13 cellular contexts compared by ENCODE assay signal in genomic region chr7:34015656-34016055, GRCh38.
A peak's percentile ranks its signal among the peaks of the same experiment; 100 is the strongest.
DNase-seq lines count a peak whose midpoint lies in the region; TF ChIP-seq lines count a peak whose summit lies in the region.
"Had no signal": no experiment of that assay in that cellular context is flagged by ENCODE, and none has a peak within 500 bp of the region (broad histone marks: within the 10 kb centered on the region; RNA-seq: fewer than 3 reads in every experiment).

No MANE protein-coding gene starts in this region.

- H3K4me3 ChIP-seq in HEK293 (ENCODE audit: low read depth, low read length): no peak overlapping the region

- no peaks in the 10 kb centered on the region for H3K9me3 ChIP-seq in HEK293 (ENCODE audit: control insufficient read depth, insufficient read depth, low read depth, low read length)
- H3K9me3 ChIP-seq: Caco-2 had no signal

- DNase-seq in G401 (ENCODE audit: low spot score) (peak; percentile 98), cerebellum (ENCODE audit: low spot score) (peak; percentile 74), superior temporal gyrus (ENCODE audit: extremely low spot score) (peak; percentile 38), NCI-H187 (lab: John Stamatoyannopoulos, UW) (no peak), activated gamma-delta T cell (lab: John Stamatoyannopoulos, UW) (no peak)
- DNase-seq: Caco-2; CD4-positive, alpha-beta memory T cell; DMS153; DND-41; GDM1; H7; HCEC 1CT had no signal

- CTCF ChIA-PET in HEK293 (lab: Yijun Ruan, JAX): interaction anchor here (0.8 kb wide), 1 partner anchor 33 kb away, joined by 5 read pairs; no protein-coding TSS in a partner anchor

- no peaks in the 10 kb centered on the region for H3K36me3 ChIP-seq in HEK293 (ENCODE audit: control insufficient read depth in 2 of 2, insufficient read depth in 1 of 2, low read length in 2 of 2)

- no peak for TF ChIP-seq CTCF in HEK293 (tag by site-specific recombination; IDR thresholded peaks at IDR 0.05)

- no peaks in the 10 kb centered on the region for H3K4me1 ChIP-seq in HEK293 (ENCODE audit: control insufficient read depth, insufficient read depth, low read length)
- H3K4me1 ChIP-seq: Caco-2 had no signal

- no peak overlapping the region for H3K27ac ChIP-seq in HEK293 (ENCODE audit: extremely low read depth, low read depth, low read length)

- POLR2A ChIA-PET in HEK293 (lab: Yijun Ruan, JAX): no interaction called here

- in situ Hi-C loops in G401 (cut with HindIII; ENCODE audit: low sequenced_read_pairs): no loop called here

TF ChIP-seq in HEK293, 187 proteins besides CTCF, POLR2A, EP300 and RAD21:
- TF ChIP-seq, protein P1, sequence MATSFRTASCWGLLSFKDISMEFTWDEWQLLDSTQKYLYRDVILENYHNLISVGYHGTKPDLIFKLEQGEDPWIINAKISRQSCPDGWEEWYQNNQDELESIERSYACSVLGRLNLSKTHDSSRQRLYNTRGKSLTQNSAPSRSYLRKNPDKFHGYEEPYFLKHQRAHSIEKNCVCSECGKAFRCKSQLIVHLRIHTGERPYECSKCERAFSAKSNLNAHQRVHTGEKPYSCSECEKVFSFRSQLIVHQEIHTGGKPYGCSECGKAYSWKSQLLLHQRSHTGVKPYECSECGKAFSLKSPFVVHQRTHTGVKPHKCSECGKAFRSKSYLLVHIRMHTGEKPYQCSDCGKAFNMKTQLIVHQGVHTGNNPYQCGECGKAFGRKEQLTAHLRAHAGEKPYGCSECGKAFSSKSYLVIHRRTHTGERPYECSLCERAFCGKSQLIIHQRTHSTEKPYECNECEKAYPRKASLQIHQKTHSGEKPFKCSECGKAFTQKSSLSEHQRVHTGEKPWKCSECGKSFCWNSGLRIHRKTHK (tag by site-specific recombination; IDR thresholded peaks at IDR 0.05): no peak
- TF ChIP-seq, protein P2, sequence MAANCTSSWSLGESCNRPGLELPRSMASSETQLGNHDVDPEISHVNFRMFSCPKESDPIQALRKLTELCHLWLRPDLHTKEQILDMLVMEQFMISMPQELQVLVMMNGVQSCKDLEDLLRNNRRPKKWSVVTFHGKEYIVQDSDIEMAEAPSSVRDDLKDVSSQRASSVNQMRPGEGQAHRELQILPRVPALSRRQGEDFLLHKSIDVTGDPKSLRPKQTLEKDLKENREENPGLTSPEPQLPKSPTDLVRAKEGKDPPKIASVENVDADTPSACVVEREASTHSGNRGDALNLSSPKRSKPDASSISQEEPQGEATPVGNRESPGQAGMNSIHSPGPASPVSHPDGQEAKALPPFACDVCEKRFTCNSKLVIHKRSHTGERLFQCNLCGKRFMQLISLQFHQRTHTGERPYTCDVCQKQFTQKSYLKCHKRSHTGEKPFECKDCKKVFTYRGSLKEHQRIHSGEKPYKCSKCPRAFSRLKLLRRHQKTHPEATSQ (tag by site-specific recombination; IDR thresholded peaks at IDR 0.05): no peak
- peak; percentile 86 for TF ChIP-seq ZNF596 (tag by site-specific recombination; IDR thresholded peaks at IDR 0.05)
TF ChIP-seq in HEK293: peak in this region for 1.

Comparison
In these comparisons a context has a peak if more than half of its experiments do, and no peak if none do; other contexts are left out.
1. DNase-seq: peak in G401 (single experiment), cerebellum (single experiment) and superior temporal gyrus (single experiment); none in NCI-H187 (0 of 2) and activated gamma-delta T cell (single experiment).